Comparison of ENCODE assay signal across 8 cellular contexts in genomic region chr1:2587071-2587859, GRCh38. TPM values are rescaled to one million over a fixed set of nuclear protein-coding genes. Genes with fewer than 3 reads are reported as not detected.
DNase-seq lines count a peak whose midpoint lies in the region; ATAC-seq and TF ChIP-seq lines count a peak whose summit lies in the region.

No MANE protein-coding gene starts in this region.

- peaks cover 14% of the 10 kb centered on the region for H3K36me3 ChIP-seq in DOHH2 (ENCODE audit: control insufficient read depth, low read length)

- H3K4me3 ChIP-seq in DOHH2 (ENCODE audit: low read length) (peak overlapping the region; percentile 88), fibroblast of villous mesenchyme (ENCODE audit: low read depth, low read length) (peak overlapping the region; percentile 69)

- H3K4me1 ChIP-seq in DOHH2 (ENCODE audit: control insufficient read depth, low read length) = peaks cover 36% of the 10 kb centered on the region

- no peaks in the 10 kb centered on the region for H3K9me2 ChIP-seq in DOHH2 (replicated peaks; ENCODE audit: control insufficient read depth, low read length)

- no peak for TF ChIP-seq CTCF in DOHH2 (IDR thresholded peaks at IDR 0.05; ENCODE audit: low read depth, low read length, poor library complexity, severe bottlenecking)
- TF ChIP-seq CTCF in fibroblast of villous mesenchyme (IDR thresholded peaks at IDR 0.05; ENCODE audit: insufficient read depth, low read depth, low read length) = no peak

- no peaks in the 10 kb centered on the region for H4K20me1 ChIP-seq in DOHH2 (ENCODE audit: control insufficient read depth, insufficient read depth, low read depth, low read length)

- H3K4me2 ChIP-seq in DOHH2 (ENCODE audit: low read length) = peak overlapping the region; percentile 88

- peak; percentile 78 for DNase-seq in activated CD8-positive, alpha-beta memory T cell treated with anti-CD3 and anti-CD28 coated beads for 24 hours
- peak; percentile 23 for DNase-seq in fibroblast of villous mesenchyme (ENCODE audit: low read depth)
- DNase-seq in retina = peak; percentile 70
- DNase-seq in superior temporal gyrus (ENCODE audit: extremely low spot score) = no peak
- DNase-seq in DMS153 (lab: John Stamatoyannopoulos, UW) = no peak
- DNase-seq in NCI-H187 treated with DMSO at 0.1 percent for 48 hours (lab: John Stamatoyannopoulos, UW) = no peak

- no peaks in the 10 kb centered on the region for H3K79me2 ChIP-seq in DOHH2 (ENCODE audit: control insufficient read depth, low read length)

- no peaks in the 10 kb centered on the region for H3K9me3 ChIP-seq in DOHH2 (ENCODE audit: control insufficient read depth, insufficient read depth, low read length)

- ATAC-seq in HG03095 (IDR thresholded peaks at IDR 0.05; ENCODE audit: unreplicated experiment) = peak; percentile 1

- H3F3A ChIP-seq in DOHH2 (ENCODE audit: control insufficient read depth, insufficient read depth) = peaks cover 8% of the 10 kb centered on the region

- H3K27me3 ChIP-seq in DOHH2 (ENCODE audit: control insufficient read depth, low read length) = no peaks in the 10 kb centered on the region

- no peak overlapping the region for H3K27ac ChIP-seq in DOHH2 (ENCODE audit: low read depth, low read length)

RNA-seq across cellular contexts. Expression of gene PRXL2B, which starts 0.7 kb away (rescaled TPM):
- 13.2 and 15.1 TPM in 2 replicates for total RNA-seq in fibroblast of villous mesenchyme

RNA-seq across cellular contexts. Expression of gene TNFRSF14, which starts 31.1 kb away (rescaled TPM):
- 17.7 and 24.5 TPM in 2 replicates for total RNA-seq in fibroblast of villous mesenchyme

RNA-seq across cellular contexts. Expression of gene MMEL1, which starts 45.6 kb away (rescaled TPM):
- under 0.01 and 0.64 TPM in 2 replicates for total RNA-seq in fibroblast of villous mesenchyme

RNA-seq across cellular contexts. Expression of gene HES5, which starts 57.2 kb away (rescaled TPM):
- total RNA-seq in fibroblast of villous mesenchyme = under 0.01 TPM in 1 of 2 replicates, not detected in the other

Comparison
In these comparisons a context has a peak if more than half of its experiments do, and no peak if none do; other contexts are left out.
1. DNase-seq: peak in activated CD8-positive, alpha-beta memory T cell treated with anti-CD3 and anti-CD28 coated beads for 24 hours (single experiment), fibroblast of villous mesenchyme (single experiment) and retina (single experiment); none in superior temporal gyrus (single experiment), DMS153 (single experiment) and NCI-H187 treated with DMSO at 0.1 percent for 48 hours (single experiment).